In genomic region chr19:48900477-48901452, GRCh38 we compare ENCODE assay signal across 8 cellular contexts. TPM values are rescaled to one million over a fixed set of nuclear protein-coding genes. Genes with fewer than 3 reads are reported as not detected.
DNase-seq lines count a peak whose midpoint lies in the region; ATAC-seq and TF ChIP-seq lines count a peak whose summit lies in the region.

No MANE protein-coding gene starts in this region.

- H3K4me1 ChIP-seq in CD4-positive, alpha-beta memory T cell (ENCODE audit: insufficient read depth, low read length) = peaks cover 26% of the 10 kb centered on the region

- POLR2A ChIA-PET in CD4-positive, alpha-beta memory T cell (lab: Charles Lee; ENCODE audit: partially characterized antibody) = interaction anchor here (0.7 to 4.3 kb wide), 17 partner anchors 14 to 255 kb away, joined by 3 to 78 read pairs (median 4); partner anchors contain the start of genes BAX, CA11, FTL and GYS1

- H3K27me3 ChIP-seq in CD4-positive, alpha-beta memory T cell (ENCODE audit: insufficient read depth, low read length) = no peaks in the 10 kb centered on the region
- H3K27me3 ChIP-seq in WERI-Rb-1 (ENCODE audit: insufficient read depth, low read depth, severe bottlenecking) = no peaks in the 10 kb centered on the region

- no peaks in the 10 kb centered on the region for H3K27me3 Mint-ChIP-seq in CD4-positive, alpha-beta memory T cell
- peaks cover 0 to 9% of the 10 kb centered on the region in 2 donors for H3K27me3 Mint-ChIP-seq in natural killer cell (ENCODE audit: low read depth in 2 of 2)

- intact Hi-C loops in CD4-positive, alpha-beta memory T cell (cut with micrococcal nuclease) = loop anchor here (1.0 to 10.0 kb wide), 4 partner anchors 25 to 64 kb away; partner anchors contain the start of genes DHDH and FTL
- intact Hi-C loops in natural killer cell (cut with micrococcal nuclease) = loop anchor here (1.0 to 5.0 kb wide), 2 partner anchors 25 to 67 kb away; partner anchors contain the start of gene FTL

- peak; percentile 13 for ATAC-seq in HG02852 (IDR thresholded peaks at IDR 0.05; ENCODE audit: unreplicated experiment)
- peak; percentile 1 for ATAC-seq in esophagus mucosa
- ATAC-seq in natural killer cell = peak in 1 of 3 donors; percentile 22
- no peak for ATAC-seq in HG03039 (IDR thresholded peaks at IDR 0.05; ENCODE audit: unreplicated experiment)

- H3K36me3 Mint-ChIP-seq in CD4-positive, alpha-beta memory T cell = peaks cover 18 to 28% of the 10 kb centered on the region in 2 donors
- H3K36me3 Mint-ChIP-seq in natural killer cell = no peaks in the 10 kb centered on the region

- TF ChIP-seq CTCF in WERI-Rb-1 (IDR thresholded peaks at IDR 0.05; ENCODE audit: low read depth, low read length) (no peak), natural killer cell (IDR thresholded peaks at IDR 0.05) (no peak)

- DNase-seq in CD4-positive, alpha-beta memory T cell = peak; percentile 34 to 56 (median 43)
- DNase-seq in WERI-Rb-1 (no peak), natural killer cell (no peak), cortex of kidney (lab: John Stamatoyannopoulos, UW) (no peak), NCI-H1048 (lab: John Stamatoyannopoulos, UW) (no peak)

- H3K9me3 Mint-ChIP-seq in CD4-positive, alpha-beta memory T cell = no peaks in the 10 kb centered on the region
- no peaks in the 10 kb centered on the region for H3K9me3 Mint-ChIP-seq in natural killer cell

- H3K27ac Mint-ChIP-seq in CD4-positive, alpha-beta memory T cell = peak overlapping the region; percentile 88 to 97 (median 95)
- peak overlapping the region; percentile 92 to 97 for H3K27ac Mint-ChIP-seq in natural killer cell

- H3K27ac ChIP-seq in CD4-positive, alpha-beta memory T cell (ENCODE audit: low read depth, low read length) = peak overlapping the region; percentile 81
- peak overlapping the region; percentile 96 for H3K27ac ChIP-seq in WERI-Rb-1

- H3K36me3 ChIP-seq in CD4-positive, alpha-beta memory T cell (ENCODE audit: insufficient read depth, low read length) = peaks cover 10% of the 10 kb centered on the region
- H3K36me3 ChIP-seq in WERI-Rb-1 = peaks cover 14% of the 10 kb centered on the region

- H3K4me3 ChIP-seq in CD4-positive, alpha-beta memory T cell (ENCODE audit: low read length in 2 of 2) = peak overlapping the region; percentile 73 to 85
- peak overlapping the region; percentile 81 for H3K4me3 ChIP-seq in WERI-Rb-1 (ENCODE audit: low read depth, low read length)

- peak overlapping the region; percentile 92 to 99 (median 98) for H3K4me3 Mint-ChIP-seq in CD4-positive, alpha-beta memory T cell
- H3K4me3 Mint-ChIP-seq in natural killer cell = peak overlapping the region; percentile 98

- H3K9me3 ChIP-seq in CD4-positive, alpha-beta memory T cell (ENCODE audit: control insufficient read depth in 1 of 2, low read length in 2 of 2) = no peaks in the 10 kb centered on the region
- no peaks in the 10 kb centered on the region for H3K9me3 ChIP-seq in WERI-Rb-1 (ENCODE audit: severe bottlenecking)

- CTCF ChIA-PET in CD4-positive, alpha-beta memory T cell (lab: Charles Lee; ENCODE audit: partially characterized antibody) = interaction anchor here (1.2 to 3.1 kb wide), 6 partner anchors 15 to 92 kb away, joined by 3 to 17 read pairs (median 5); partner anchors contain the start of genes GYS1 and RUVBL2

- H3K4me1 Mint-ChIP-seq in CD4-positive, alpha-beta memory T cell = peaks cover 16 to 42% (median 28%) of the 10 kb centered on the region in 4 donors
- peaks cover 26 to 35% of the 10 kb centered on the region in 2 donors for H3K4me1 Mint-ChIP-seq in natural killer cell

RNA-seq across cellular contexts. Expression of gene NUCB1, which starts 0.7 kb away (rescaled TPM):
- total RNA-seq in CD4-positive, alpha-beta memory T cell = 100 to 1,000 TPM; 132 to 145 TPM
- 100 to 1,000 TPM in 1 of 2 donors, 10 to 100 TPM in 1; 65.3 to 126 TPM for polyA plus RNA-seq in CD4-positive, alpha-beta memory T cell
- 104 TPM for total RNA-seq in esophagus mucosa
- 100 to 1,000 TPM; 163 to 192 (median 171) TPM for total RNA-seq in natural killer cell

RNA-seq across cellular contexts. Expression of gene TULP2, which starts 2.2 kb away (rescaled TPM):
- total RNA-seq in CD4-positive, alpha-beta memory T cell = not detected
- not detected for polyA plus RNA-seq in CD4-positive, alpha-beta memory T cell
- total RNA-seq in esophagus mucosa (0.24 TPM), natural killer cell (not detected)

RNA-seq across cellular contexts. Expression of gene PPP1R15A, which starts 28.5 kb away (rescaled TPM):
- 10 to 100 TPM; 67.0 to 69.8 TPM for total RNA-seq in CD4-positive, alpha-beta memory T cell
- polyA plus RNA-seq in CD4-positive, alpha-beta memory T cell = 10 to 100 TPM; 79.6 to 83.3 TPM
- total RNA-seq in esophagus mucosa = 30.0 TPM
- total RNA-seq in natural killer cell = 1,000 to 10,000 TPM in 2 of 3 donors, 100 to 1,000 TPM in 1; 942 to 1,308 (median 1,174) TPM

RNA-seq across cellular contexts. Expression of gene PLEKHA4, which starts 32.3 kb away (rescaled TPM):
- total RNA-seq in CD4-positive, alpha-beta memory T cell = 1 to 10 TPM; 2.8 to 6.6 TPM
- polyA plus RNA-seq in CD4-positive, alpha-beta memory T cell = 1 to 10 TPM; 2.3 to 7.5 TPM
- total RNA-seq in esophagus mucosa (8.1 TPM), natural killer cell (1 to 10 TPM; 2.5 to 6.5 (median 5.2) TPM)

RNA-seq across cellular contexts. Expression of gene DHDH, which starts 32.7 kb away (rescaled TPM):
- total RNA-seq in CD4-positive, alpha-beta memory T cell = 1 to 10 TPM; 1.2 to 1.6 TPM
- 1 to 10 TPM in 1 of 2 donors, under 1 TPM in 1; 0.60 to 1.2 TPM for polyA plus RNA-seq in CD4-positive, alpha-beta memory T cell
- total RNA-seq in esophagus mucosa (1.2 TPM), natural killer cell (not detected)

Comparison
In these comparisons a context has a peak if more than half of its experiments do, and no peak if none do; other contexts are left out.
1. DNase-seq: peak in CD4-positive, alpha-beta memory T cell (5 of 5); none in WERI-Rb-1 (single experiment), natural killer cell (single experiment), cortex of kidney (single experiment) and NCI-H1048 (single experiment).
2. RNA of gene PPP1R15A, which starts 28.5 kb away (total RNA-seq): 942 to 1,308 TPM in natural killer cell; 67.0 to 69.8 TPM in CD4-positive, alpha-beta memory T cell and 30.0 TPM in esophagus mucosa (single experiment); every median in the first group is over 10 times any median in the second.